Comparison of ENCODE assay signal across 23 cellular contexts in genomic region chr9:137379761-137380161, GRCh38. TPM values are rescaled to one million over a fixed set of nuclear protein-coding genes. Genes with fewer than 3 reads are reported as not detected.
DNase-seq lines count a peak whose midpoint lies in the region; ATAC-seq, FAIRE-seq and TF ChIP-seq lines count a peak whose summit lies in the region.
"Had no signal": no experiment of that assay in that cellular context is flagged by ENCODE, and none has a peak within 500 bp of the region (broad histone marks: within the 10 kb centered on the region; RNA-seq: fewer than 3 reads in every experiment).

No MANE protein-coding gene starts in this region.

- H3K9me3 ChIP-seq in right cardiac atrium (ENCODE audit: control insufficient read depth, low read length) (no peaks in the 10 kb centered on the region), HepG2 (ENCODE audit: low read length) (no peaks in the 10 kb centered on the region), pancreas (no peaks in the 10 kb centered on the region)

- no peak for ATAC-seq in left ventricle myocardium superior
- ATAC-seq in right cardiac atrium: no peak
- no peak for ATAC-seq in HepG2
- no peak for ATAC-seq in pancreas
- ATAC-seq: A549 had no signal

- TF ChIP-seq RAD21 in HepG2 (CRISPR knock-in tag; IDR thresholded peaks at IDR 0.05): no peak

- no peak for TF ChIP-seq CTCF in HepG2 (CRISPR knock-in tag; IDR thresholded peaks at IDR 0.05)
- no peak for TF ChIP-seq CTCF in pancreas (IDR thresholded peaks at IDR 0.05)

- CTCF ChIA-PET in HepG2 (lab: Yijun Ruan, JAX; ENCODE audit: low intra/inter-chr PET ratio, low total read pairs): no interaction called here

- H3K27ac ChIP-seq in right cardiac atrium (ENCODE audit: low read length) (no peak overlapping the region), HepG2 (ENCODE audit: extremely low read length, insufficient read depth, low read length) (no peak overlapping the region), pancreas (no peak overlapping the region)
- H3K27ac ChIP-seq: A549 had no signal

- no peaks in the 10 kb centered on the region for H3K79me2 ChIP-seq in HepG2 (ENCODE audit: insufficient read depth, low read length)

- intact Hi-C loops in left ventricle myocardium superior (cut with micrococcal nuclease) (no loop called here), right cardiac atrium (cut with DNase I) (loop anchor here in 1 of 4 donors (10.0 kb wide), 1 partner anchor 55 kb away; no protein-coding TSS in a partner anchor), HepG2 (cut with micrococcal nuclease; ENCODE audit: unreplicated experiment) (no loop called here), pancreas (cut with DNase I) (no loop called here)
- intact Hi-C loops in activated CD4-positive, alpha-beta T cell treated with anti-CD3 and anti-CD28 coated beads, Interleukin-2, amount 10 ng/mL, durations not matched to agents 24 days and 14 days (cut with micrococcal nuclease): no loop called here

- no peak for TF ChIP-seq POLR2A in HepG2 (IDR thresholded peaks at IDR 0.05; ENCODE audit: insufficient read depth in 1 of 2, low read depth in 2 of 2, low read length in 2 of 2)

- no peak overlapping the region for H2AFZ ChIP-seq in HepG2 (ENCODE audit: low read length)

- H3K4me1 Mint-ChIP-seq in activated CD4-positive, alpha-beta T cell treated with anti-CD3 and anti-CD28 coated beads, Interleukin-2, amount 10 ng/mL, durations not matched to agents 24 days and 14 days: no peaks in the 10 kb centered on the region
- H3K4me1 Mint-ChIP-seq: B cell, CD14-positive monocyte had no signal

- H3K4me3 Mint-ChIP-seq in activated CD4-positive, alpha-beta T cell treated with anti-CD3 and anti-CD28 coated beads, Interleukin-2, amount 10 ng/mL, durations not matched to agents 24 days and 14 days: no peak overlapping the region
- H3K4me3 Mint-ChIP-seq: B cell, CD14-positive monocyte had no signal

- no peak overlapping the region for H3K9ac ChIP-seq in HepG2 (ENCODE audit: insufficient read depth, low read depth, low read length)

- TF ChIP-seq EP300 in HepG2 (IDR thresholded peaks at IDR 0.05; ENCODE audit: low read depth in 2 of 2, low read length in 2 of 2): no peak
- no peak for TF ChIP-seq EP300 in HepG2 (CRISPR knock-in tag; IDR thresholded peaks at IDR 0.05; ENCODE audit: borderline replicate concordance)

- FAIRE-seq in HepG2 (lab: Jason Lieb, UNC) (no peak), pancreas (lab: Jason Lieb, UNC) (no peak)
- FAIRE-seq: A549, G401.6, GM18507, GM19239, H1 had no signal

- H3K27ac Mint-ChIP-seq in activated CD4-positive, alpha-beta T cell treated with anti-CD3 and anti-CD28 coated beads, Interleukin-2, amount 10 ng/mL, durations not matched to agents 24 days and 14 days: no peak overlapping the region
- H3K27ac Mint-ChIP-seq: B cell, CD14-positive monocyte had no signal

- WGBS in right cardiac atrium: 95% methylated on average over 12 of the region's 12 CpGs
- WGBS in HepG2 (ENCODE audit: low lambda C conversion rate): 50% methylated on average over 10 of the region's 12 CpGs
- 86 to 92% methylated on average over 12 of the region's 12 CpGs for WGBS in pancreas, 2 donors

- H3K9me3 Mint-ChIP-seq in activated CD4-positive, alpha-beta T cell treated with anti-CD3 and anti-CD28 coated beads, Interleukin-2, amount 10 ng/mL, durations not matched to agents 24 days and 14 days: peaks cover 3% of the 10 kb centered on the region

- in situ Hi-C loops in HepG2 (cut with HindIII; ENCODE audit: extremely low pct_ligation_motif_present, low pct_unique_long_range_greater_than_20kb): no loop called here

- peaks cover 5% of the 10 kb centered on the region for H3K36me3 Mint-ChIP-seq in activated CD4-positive, alpha-beta T cell treated with anti-CD3 and anti-CD28 coated beads, Interleukin-2, amount 10 ng/mL, durations not matched to agents 24 days and 14 days (ENCODE audit: low read depth)

- H3K27me3 ChIP-seq in right cardiac atrium (ENCODE audit: control insufficient read depth, insufficient read depth) (no peaks in the 10 kb centered on the region), HepG2 (ENCODE audit: control insufficient read depth in 1 of 2, insufficient read depth in 2 of 2, low read length in 2 of 2) (no peaks in the 10 kb centered on the region; a peak in 1 of 5 replicates), pancreas (no peaks in the 10 kb centered on the region)

- no peaks in the 10 kb centered on the region for H3K4me1 ChIP-seq in right cardiac atrium (ENCODE audit: control insufficient read depth, insufficient read depth, low read length)
- H3K4me1 ChIP-seq in HepG2 (ENCODE audit: insufficient read depth, low read length): peaks cover 23% of the 10 kb centered on the region
- H3K4me1 ChIP-seq in pancreas: no peaks in the 10 kb centered on the region
- H3K4me1 ChIP-seq: A549 had no signal

- H3K27me3 Mint-ChIP-seq in activated CD4-positive, alpha-beta T cell treated with anti-CD3 and anti-CD28 coated beads, Interleukin-2, amount 10 ng/mL, durations not matched to agents 24 days and 14 days: no peaks in the 10 kb centered on the region
- H3K27me3 Mint-ChIP-seq: B cell had no signal

- peak; percentile 11 for DNase-seq in left ventricle myocardium superior
- no peak for DNase-seq in right cardiac atrium
- DNase-seq in HepG2 (ENCODE audit: low spot score): no peak
- peak in 4 of 6 donors; percentile 10 to 55 (median 26) for DNase-seq in pancreas
- DNase-seq in HCEC 1CT: no peak
- no peak for DNase-seq in activated CD4-positive, alpha-beta T cell treated with anti-CD3 and anti-CD28 coated beads, Interleukin-2, amount 10 ng/mL, durations not matched to agents 24 days and 14 days
- no peak for DNase-seq in activated CD8-positive, alpha-beta memory T cell treated with anti-CD3 and anti-CD28 coated beads, Interleukin-2, amount 50 U/mL, for 4 hours
- DNase-seq: MM.1S, NCI-H1092, NCI-H1436, NCI-H187 treated with DMSO at 0.1 percent for 48 hours, NCI-H2107, NCI-H446 treated with DMSO at 0.1 percent for 48 hours, NCI-H526 treated with DMSO at 0.1 percent for 48 hours, SHP77 treated with DMSO at 0.1 percent for 48 hours had no signal

- POLR2A ChIA-PET in HepG2 (lab: Yijun Ruan, JAX): no interaction called here

- no TSS peak for BruUV-seq in HepG2 (replicated peaks; lab: Mats Ljungman, UMichigan)

- H4K20me1 ChIP-seq in HepG2 (ENCODE audit: insufficient read depth, low read length): no peaks in the 10 kb centered on the region

- H3K4me2 ChIP-seq in HepG2 (ENCODE audit: low read depth, low read length): no peak overlapping the region
- H3K4me2 ChIP-seq: A549 had no signal

- no peak overlapping the region for H3K4me3 ChIP-seq in right cardiac atrium (ENCODE audit: low read length)
- no peak overlapping the region for H3K4me3 ChIP-seq in HepG2 (replicated peaks in 1 of 3; ENCODE audit: insufficient read depth in 1 of 3, low read depth in 2 of 3, low read length in 3 of 3)
- no peak overlapping the region for H3K4me3 ChIP-seq in pancreas
- H3K4me3 ChIP-seq: A549 had no signal

- H3K36me3 ChIP-seq in HepG2 (replicated peaks in 1 of 2; ENCODE audit: control insufficient read depth in 1 of 2, insufficient read depth in 2 of 2, low read length in 2 of 2) (no peaks in the 10 kb centered on the region), pancreas (no peaks in the 10 kb centered on the region)

RNA-seq across cellular contexts. Expression of gene EXD3, which starts 43.2 kb away (rescaled TPM):
- total RNA-seq in left ventricle myocardium superior: 8.3 TPM
- 10 to 100 TPM in 2 of 4 donors, 1 to 10 TPM in 2; 7.9 to 13.4 (median 11.1) TPM for total RNA-seq in right cardiac atrium
- 14.6 TPM for polyA plus RNA-seq in right cardiac atrium
- 1.3 and 2.7 TPM in 2 replicates for total RNA-seq in HepG2 (2016; rRNA removed; fragmentation: Illumina TruSeq; extraction: Trizol)
- total RNA-seq in HepG2 (2016; cell fraction: cytosol; rRNA removed; fragmentation: Illumina TruSeq; extraction: Trizol; ENCODE audit: low read depth): 1.1 and 1.7 TPM in 2 replicates
- 1.3 and 3.1 TPM in 2 replicates for total RNA-seq in HepG2 (2016; cell fraction: insoluble cytoplasmic fraction; rRNA removed; fragmentation: Illumina TruSeq; extraction: Trizol)
- 1.6 and 2.4 TPM in 2 replicates for total RNA-seq in HepG2 (2016; cell fraction: membrane; rRNA removed; fragmentation: Illumina TruSeq; extraction: Trizol)
- 3.0 and 3.1 TPM in 2 replicates for total RNA-seq in HepG2 (2016; cell fraction: nucleus; rRNA removed; fragmentation: Illumina TruSeq; extraction: Trizol)
- 4.8 and 9.1 TPM in 2 replicates for polyA plus RNA-seq in HepG2 (2011; rRNA removed)
- 1.6 and 3.2 TPM in 2 replicates for polyA plus RNA-seq in HepG2 (2011; cell fraction: cytosol; rRNA removed)
- 82.5 and 82.6 TPM in 2 replicates for polyA plus RNA-seq in HepG2 (2011; cell fraction: nucleus; rRNA removed)
- polyA plus RNA-seq in HepG2 (2012): 4.7 and 9.6 TPM in 2 replicates
- polyA plus RNA-seq in HepG2 (2016; cell fraction: cytosol; fragmentation: Illumina TruSeq; extraction: Trizol; ENCODE audit: low read depth): 3.8 and 4.6 TPM in 2 replicates
- polyA plus RNA-seq in HepG2 (2016; cell fraction: insoluble cytoplasmic fraction; fragmentation: Illumina TruSeq; extraction: Trizol; ENCODE audit: low read depth): 2.3 and 2.8 TPM in 2 replicates
- 5.3 and 6.7 TPM in 2 replicates for polyA plus RNA-seq in HepG2 (2016; cell fraction: membrane; fragmentation: Illumina TruSeq; extraction: Trizol; ENCODE audit: low read depth)
- 8.9 and 9.7 TPM in 2 replicates for polyA plus RNA-seq in HepG2 (2016; cell fraction: nucleus; fragmentation: Illumina TruSeq; extraction: Trizol; ENCODE audit: insufficient read depth, low read depth)
- polyA minus RNA-seq in HepG2 (2011; rRNA and poly(A)+ RNA removed; ENCODE audit: low replicate concordance): 3.4 and 4.2 TPM in 2 replicates
- 0.62 and 2.6 TPM in 2 replicates for polyA minus RNA-seq in HepG2 (2011; cell fraction: cytosol; rRNA and poly(A)+ RNA removed)
- 6.6 and 9.0 TPM in 2 replicates for polyA minus RNA-seq in HepG2 (2011; cell fraction: nucleus; rRNA and poly(A)+ RNA removed)
- total RNA-seq in pancreas: 10 to 100 TPM in 3 of 6 donors, 1 to 10 TPM in 3; 8.1 to 16.5 (median 10.4) TPM
- polyA plus RNA-seq in pancreas: 10 to 100 TPM; 43.1 to 57.3 TPM
- 4.4 and 5.2 TPM in 2 replicates for total RNA-seq in activated CD4-positive, alpha-beta T cell treated with anti-CD3 and anti-CD28 coated beads, Interleukin-2, amount 10 ng/mL, durations not matched to agents 24 days and 14 days

RNA-seq across cellular contexts. Expression of gene NOXA1, which starts 43.4 kb away (rescaled TPM):
- total RNA-seq in left ventricle myocardium superior (1.9 TPM), right cardiac atrium (1 to 10 TPM; 3.1 to 7.5 (median 4.5) TPM), HepG2 (2016; rRNA removed; fragmentation: Illumina TruSeq; extraction: Trizol) (0.63 and 1.2 TPM in 2 replicates), pancreas (10 to 100 TPM in 3 of 6 donors, 1 to 10 TPM in 3; 6.6 to 15.0 (median 10.0) TPM)
- polyA plus RNA-seq in right cardiac atrium (4.3 TPM), HepG2 (2011; rRNA removed) (0.78 and 2.1 TPM in 2 replicates), pancreas (10 to 100 TPM; 40.0 to 45.5 TPM)
- 0.81 and 1.1 TPM in 2 replicates for total RNA-seq in HepG2 (2016; cell fraction: cytosol; rRNA removed; fragmentation: Illumina TruSeq; extraction: Trizol; ENCODE audit: low read depth)
- total RNA-seq in HepG2 (2016; cell fraction: insoluble cytoplasmic fraction; rRNA removed; fragmentation: Illumina TruSeq; extraction: Trizol): 0.82 and 1.9 TPM in 2 replicates
- total RNA-seq in HepG2 (2016; cell fraction: membrane; rRNA removed; fragmentation: Illumina TruSeq; extraction: Trizol): 0.46 and 1.00 TPM in 2 replicates
- 1.6 and 2.0 TPM in 2 replicates for total RNA-seq in HepG2 (2016; cell fraction: nucleus; rRNA removed; fragmentation: Illumina TruSeq; extraction: Trizol)
- 0.53 and 1.0 TPM in 2 replicates for polyA plus RNA-seq in HepG2 (2011; cell fraction: cytosol; rRNA removed)
- 17.1 and 17.5 TPM in 2 replicates for polyA plus RNA-seq in HepG2 (2011; cell fraction: nucleus; rRNA removed)
- 0.76 and 1.0 TPM in 2 replicates for polyA plus RNA-seq in HepG2 (2012)
- 0.60 and 0.67 TPM in 2 replicates for polyA plus RNA-seq in HepG2 (2016; cell fraction: cytosol; fragmentation: Illumina TruSeq; extraction: Trizol; ENCODE audit: low read depth)
- polyA plus RNA-seq in HepG2 (2016; cell fraction: insoluble cytoplasmic fraction; fragmentation: Illumina TruSeq; extraction: Trizol; ENCODE audit: low read depth): 0.39 and 0.46 TPM in 2 replicates
- polyA plus RNA-seq in HepG2 (2016; cell fraction: membrane; fragmentation: Illumina TruSeq; extraction: Trizol; ENCODE audit: low read depth): 0.44 and 0.56 TPM in 2 replicates
- polyA plus RNA-seq in HepG2 (2016; cell fraction: nucleus; fragmentation: Illumina TruSeq; extraction: Trizol; ENCODE audit: insufficient read depth, low read depth): 3.7 and 3.8 TPM in 2 replicates
- 0.44 and 0.61 TPM in 2 replicates for polyA minus RNA-seq in HepG2 (2011; rRNA and poly(A)+ RNA removed; ENCODE audit: low replicate concordance)
- polyA minus RNA-seq in HepG2 (2011; cell fraction: cytosol; rRNA and poly(A)+ RNA removed): 0.44 TPM in 1 of 2 replicates, not detected in the other
- 1.8 and 3.4 TPM in 2 replicates for polyA minus RNA-seq in HepG2 (2011; cell fraction: nucleus; rRNA and poly(A)+ RNA removed)
- 0.30 and 0.36 TPM in 2 replicates for total RNA-seq in activated CD4-positive, alpha-beta T cell treated with anti-CD3 and anti-CD28 coated beads, Interleukin-2, amount 10 ng/mL, durations not matched to agents 24 days and 14 days
- total RNA-seq: Daoy had no signal

Comparison
In these comparisons a context has a peak if more than half of its experiments do, and no peak if none do; other contexts are left out.
1. DNase-seq: peak in left ventricle myocardium superior (single experiment) and pancreas (4 of 6); none in right cardiac atrium (0 of 3), HepG2 (single experiment), HCEC 1CT (single experiment), activated CD4-positive, alpha-beta T cell treated with anti-CD3 and anti-CD28 coated beads, Interleukin-2, amount 10 ng/mL, durations not matched to agents 24 days and 14 days (single experiment) and activated CD8-positive, alpha-beta memory T cell treated with anti-CD3 and anti-CD28 coated beads, Interleukin-2, amount 50 U/mL, for 4 hours (single experiment).